In genomic region chr10:102773986-102774385, GRCh38 we compare ENCODE assay signal across 9 cellular contexts. TPM values are rescaled to one million over a fixed set of nuclear protein-coding genes. Genes with fewer than 3 reads are reported as not detected.
DNase-seq lines count a peak whose midpoint lies in the region; ATAC-seq and TF ChIP-seq lines count a peak whose summit lies in the region.
"Had no signal": no experiment of that assay in that cellular context is flagged by ENCODE, and none has a peak within 500 bp of the region (broad histone marks: within the 10 kb centered on the region; RNA-seq: fewer than 3 reads in every experiment).

No MANE protein-coding gene starts in this region.

- intact Hi-C loops in left ventricle myocardium inferior (cut with micrococcal nuclease): no loop called here

- H3K4me3 ChIP-seq in left ventricle myocardium inferior (peak overlapping the region; percentile 74), skeletal muscle tissue (ENCODE audit: low read length in 3 of 3) (peak overlapping the region in 1 of 3 donors; percentile 97)
- H3K4me3 ChIP-seq: pancreas had no signal

- CTCF ChIA-PET in T-cell (lab: Charles Lee): no interaction called here

- H3K9me3 Mint-ChIP-seq in T-cell: no peaks in the 10 kb centered on the region

- H3K4me3 Mint-ChIP-seq in T-cell: peak overlapping the region in 1 of 3 donors; percentile 38

- DNase-seq in GM13976 (ENCODE audit: low spot score): peak; percentile 32
- DNase-seq in T-cell: peak in 22 of 34 experiments; percentile 1 to 46 (median 18)
- DNase-seq in left ventricle myocardium inferior: peak; percentile 35
- no peak for DNase-seq in activated effector memory CD4-positive, alpha-beta T cell treated with Interleukin-2 at 50 U/mL for 16 hours
- DNase-seq: pancreas had no signal

- peak overlapping the region in 1 of 3 donors; percentile 82 for H3K9ac ChIP-seq in skeletal muscle tissue (ENCODE audit: low read depth in 1 of 3, low read length in 3 of 3)

- no peaks in the 10 kb centered on the region for H3K27me3 ChIP-seq in left ventricle myocardium inferior (ENCODE audit: low read depth)
- no peaks in the 10 kb centered on the region for H3K27me3 ChIP-seq in skeletal muscle tissue (ENCODE audit: control insufficient read depth in 3 of 3, insufficient read depth in 3 of 3, low read length in 3 of 3)
- H3K27me3 ChIP-seq: pancreas had no signal

- peaks cover 9% of the 10 kb centered on the region for H3K36me3 Mint-ChIP-seq in T-cell

- in situ Hi-C loops in GM13976 (cut with MboI; ENCODE audit: low sequenced_read_pairs, unreplicated experiment): no loop called here

- H3K27ac Mint-ChIP-seq in T-cell: no peak overlapping the region

- H3K9me3 ChIP-seq in left ventricle myocardium inferior (replicated peaks) (no peaks in the 10 kb centered on the region), skeletal muscle tissue (ENCODE audit: control insufficient read depth in 3 of 3, low read length in 3 of 3) (no peaks in the 10 kb centered on the region)
- H3K9me3 ChIP-seq: pancreas had no signal

- POLR2A ChIA-PET in T-cell (lab: Charles Lee): no interaction called here

- no peaks in the 10 kb centered on the region for H3K27me3 Mint-ChIP-seq in T-cell

- no peak for TF ChIP-seq CTCF in GM13976 (IDR thresholded peaks at IDR 0.05; ENCODE audit: borderline replicate concordance, control extremely low read depth, extremely low read depth, insufficient read depth, missing control alignments)
- TF ChIP-seq CTCF in left ventricle myocardium inferior (IDR thresholded peaks at IDR 0.05; ENCODE audit: borderline replicate concordance): no peak

- H3K27ac ChIP-seq in left ventricle myocardium inferior (replicated peaks): peak overlapping the region; percentile 99
- H3K27ac ChIP-seq in skeletal muscle tissue (ENCODE audit: low read depth, low read length): peak overlapping the region; percentile 100

- peaks cover 71 to 73% (median 73%) of the 10 kb centered on the region in 3 donors for H3K4me1 Mint-ChIP-seq in T-cell

- ATAC-seq in T-cell (replicated peaks in 1 of 4) (peak in 3 of 4 experiments; percentile 32 to 64 (median 41)), GM21390 (IDR thresholded peaks at IDR 0.05; ENCODE audit: unreplicated experiment) (no peak), HG03439 (IDR thresholded peaks at IDR 0.05; ENCODE audit: unreplicated experiment) (no peak), HG02623 (IDR thresholded peaks at IDR 0.05; ENCODE audit: unreplicated experiment) (no peak)
- ATAC-seq: pancreas had no signal

- no peaks in the 10 kb centered on the region for H3K36me3 ChIP-seq in left ventricle myocardium inferior
- H3K36me3 ChIP-seq in skeletal muscle tissue (ENCODE audit: control insufficient read depth in 3 of 3, insufficient read depth in 3 of 3, low read length in 3 of 3): no peaks in the 10 kb centered on the region
- H3K36me3 ChIP-seq: pancreas had no signal

- peaks cover 98% of the 10 kb centered on the region for H3K4me1 ChIP-seq in left ventricle myocardium inferior
- peaks cover 44 to 72% (median 70%) of the 10 kb centered on the region in 3 donors for H3K4me1 ChIP-seq in skeletal muscle tissue (ENCODE audit: control insufficient read depth in 3 of 3, insufficient read depth in 3 of 3, low read length in 3 of 3)

RNA-seq across cellular contexts. Expression of gene WBP1L, which starts 30.2 kb away (rescaled TPM):
- total RNA-seq in T-cell (10 to 100 TPM; 20.0 to 38.5 (median 33.0) TPM), left ventricle myocardium inferior (22.6 TPM), skeletal muscle tissue (24.0 TPM)

RNA-seq across cellular contexts. Expression of gene SFXN2, which starts 59.5 kb away (rescaled TPM):
- total RNA-seq in T-cell: 10 to 100 TPM in 4 of 5 donors, 1 to 10 TPM in 1; 9.2 to 32.6 (median 22.6) TPM
- total RNA-seq in left ventricle myocardium inferior: 1.6 TPM
- 4.2 TPM for total RNA-seq in skeletal muscle tissue

RNA-seq across cellular contexts. Expression of gene ARL3, which starts 59.8 kb away (rescaled TPM):
- 1 to 10 TPM; 2.7 to 5.0 (median 3.5) TPM for total RNA-seq in T-cell
- total RNA-seq in left ventricle myocardium inferior: 13.4 TPM
- total RNA-seq in skeletal muscle tissue: 5.2 TPM

Comparison
In these comparisons a context has a peak if more than half of its experiments do, and no peak if none do; other contexts are left out.
1. ATAC-seq: peak in T-cell (3 of 4); none in GM21390 (single experiment), HG03439 (single experiment) and HG02623 (single experiment).